Comparison of ENCODE assay signal across 12 cellular contexts in genomic region chr9:133122605-133122934, GRCh38. TPM values are rescaled to one million over a fixed set of nuclear protein-coding genes. Genes with fewer than 3 reads are reported as not detected.
DNase-seq lines count a peak whose midpoint lies in the region; ATAC-seq, FAIRE-seq and TF ChIP-seq lines count a peak whose summit lies in the region.
"Had no signal": no experiment of that assay in that cellular context is flagged by ENCODE, and none has a peak within 500 bp of the region (broad histone marks: within the 10 kb centered on the region; RNA-seq: fewer than 3 reads in every experiment).

No MANE protein-coding gene starts in this region.

- H3K4me1 ChIP-seq in K562 (replicated peaks in 1 of 2; ENCODE audit: control insufficient read depth in 2 of 2, insufficient read depth in 2 of 2, low read length in 2 of 2): peaks cover 59 to 88% of the 10 kb centered on the region in 2 experiments
- H3K4me1 ChIP-seq in muscle layer of colon (ENCODE audit: insufficient read depth, low read length): peaks cover 48% of the 10 kb centered on the region
- peaks cover 49% of the 10 kb centered on the region for H3K4me1 ChIP-seq in testis

- no peak for FAIRE-seq in K562 (lab: Jason Lieb, UNC)
- FAIRE-seq: endothelial cell of umbilical vein had no signal

- peaks cover 9% of the 10 kb centered on the region for H3K36me3 Mint-ChIP-seq in activated T-cell treated with anti-CD3 and anti-CD28 coated beads, Interleukin-2, amount 50 U/mL, for 24 hours (ENCODE audit: low read depth)

- no peak for TF ChIP-seq CTCF in K562 (IDR thresholded peaks at IDR 0.05 in 2 of 3, conservative IDR thresholded peaks at IDR 0.05 in 1 of 3; ENCODE audit: insufficient read depth in 2 of 3, low read depth in 1 of 3, low read length in 3 of 3)
- no peak for TF ChIP-seq CTCF in testis (IDR thresholded peaks at IDR 0.05)
- TF ChIP-seq CTCF in GM13976 (IDR thresholded peaks at IDR 0.05; ENCODE audit: borderline replicate concordance, control extremely low read depth, extremely low read depth, insufficient read depth, missing control alignments): no peak

- H3K27me3 Mint-ChIP-seq in activated T-cell treated with anti-CD3 and anti-CD28 coated beads, Interleukin-2, amount 50 U/mL, for 24 hours: no peaks in the 10 kb centered on the region

- peak overlapping the region; percentile 93 for H3K27ac Mint-ChIP-seq in activated T-cell treated with anti-CD3 and anti-CD28 coated beads, Interleukin-2, amount 50 U/mL, for 24 hours

- H3K9me3 Mint-ChIP-seq in activated T-cell treated with anti-CD3 and anti-CD28 coated beads, Interleukin-2, amount 50 U/mL, for 24 hours: no peaks in the 10 kb centered on the region

- intact Hi-C loops in K562 (cut with micrococcal nuclease): loop anchor here (2.0 kb wide), 1 partner anchor 14 kb away; no protein-coding TSS in a partner anchor
- intact Hi-C loops in testis (cut with DNase I; ENCODE audit: low total_unique reads): no loop called here

- CTCF ChIA-PET in K562 (lab: Yijun Ruan, JAX; ENCODE audit: low intra/inter-chr PET ratio): no interaction called here

- H2AFZ ChIP-seq in K562 (ENCODE audit: low read depth, low read length): peak overlapping the region; percentile 61

- no peak for DNase-seq in activated T-cell treated with anti-CD3 and anti-CD28 coated beads, Interleukin-2, amount 50 U/mL, for 24 hours
- DNase-seq in activated T-cell treated with anti-CD3 and anti-CD28 coated beads for 4 hours: no peak
- no peak for DNase-seq in K562 (ENCODE audit: extremely low read depth in 1 of 4, low spot score in 3 of 4)
- no peak for DNase-seq in testis
- no peak for DNase-seq in NCI-H69 (lab: John Stamatoyannopoulos, UW)
- DNase-seq in GM13976 (ENCODE audit: low spot score): no peak
- DNase-seq: activated CD4-positive, CD25-positive, alpha-beta regulatory T cell; occipital lobe had no signal

- H3K36me3 ChIP-seq in K562 (ENCODE audit: control insufficient read depth, insufficient read depth, low read length): no peaks in the 10 kb centered on the region; the same call in 2 of the 3 replicates
- no peaks in the 10 kb centered on the region for H3K36me3 ChIP-seq in muscle layer of colon (ENCODE audit: insufficient read depth, low read length)
- H3K36me3 ChIP-seq in testis (ENCODE audit: low read depth, missing control alignments): no peaks in the 10 kb centered on the region

- H3K27me3 ChIP-seq in K562 (ENCODE audit: control insufficient read depth in 2 of 2, insufficient read depth in 2 of 2, low read length in 2 of 2) (no peaks in the 10 kb centered on the region), muscle layer of colon (ENCODE audit: control insufficient read depth in 1 of 2, insufficient read depth in 2 of 2, low read length in 2 of 2) (no peaks in the 10 kb centered on the region), testis (no peaks in the 10 kb centered on the region)

- H3K9me3 ChIP-seq in K562 (replicated peaks; ENCODE audit: control insufficient read depth, insufficient read depth, low read depth, low read length) (no peaks in the 10 kb centered on the region), muscle layer of colon (ENCODE audit: low read length) (no peaks in the 10 kb centered on the region), testis (no peaks in the 10 kb centered on the region)

- no peak for ATAC-seq in K562
- no peak for ATAC-seq in activated CD4-positive, CD25-positive, alpha-beta regulatory T cell treated with anti-CD3 and anti-CD28 coated beads, Interleukin-2, amount 50 U/mL, for 24 hours

- TF ChIP-seq POLR2A in K562 (conservative IDR thresholded peaks at IDR 0.05) (no peak), testis (IDR thresholded peaks at IDR 0.05) (no peak)

- in situ Hi-C loops in K562 (cut with MboI) (no loop called here), GM13976 (cut with MboI; ENCODE audit: low sequenced_read_pairs, unreplicated experiment) (no loop called here)

- peaks cover 76% of the 10 kb centered on the region for H3K79me2 ChIP-seq in K562 (ENCODE audit: control insufficient read depth, insufficient read depth, low read length)

- BruUV-seq in K562 (replicated peaks; lab: Mats Ljungman, UMichigan): no TSS peak

- TF ChIP-seq EP300 in K562 (IDR thresholded peaks at IDR 0.05; ENCODE audit: low read length): no peak

- no peak overlapping the region for H3K4me3 Mint-ChIP-seq in activated T-cell treated with anti-CD3 and anti-CD28 coated beads, Interleukin-2, amount 50 U/mL, for 24 hours

- H3K4me3 ChIP-seq in K562: no peak overlapping the region
- H3K4me3 ChIP-seq in muscle layer of colon (ENCODE audit: low read depth in 1 of 2, low read length in 2 of 2): no peak overlapping the region
- H3K4me3 ChIP-seq in testis: no peak overlapping the region

- peak overlapping the region; percentile 90 for H3K27ac ChIP-seq in K562 (ENCODE audit: extremely low read depth, low read depth, low read length)
- peak overlapping the region; percentile 65 for H3K27ac ChIP-seq in muscle layer of colon (ENCODE audit: low read depth, low read length)
- H3K27ac ChIP-seq in testis: peak overlapping the region; percentile 36 to 64

- WGBS in K562 (ENCODE audit: insufficient coverage, low coverage, missing lambda C conversion rate): 19% methylated on average over 4 of the region's 4 CpGs
- WGBS in testis, 2 donors: 73 to 80% methylated on average over 4 of the region's 4 CpGs

- H3K9ac ChIP-seq in K562 (ENCODE audit: insufficient read depth in 1 of 2, low read depth in 2 of 2, low read length in 2 of 2) (peak overlapping the region; percentile 61 to 84), muscle layer of colon (ENCODE audit: low read length) (no peak overlapping the region)

- no peaks in the 10 kb centered on the region for H3K9me1 ChIP-seq in K562 (ENCODE audit: control insufficient read depth, insufficient read depth, low read length)

- H3K4me2 ChIP-seq in K562 (ENCODE audit: insufficient read depth, low read length): peak overlapping the region; percentile 77

- POLR2A ChIA-PET in K562 (lab: Yijun Ruan, JAX): interaction anchor here (0.5 to 1.5 kb wide), 11 partner anchors 11 to 672 kb away, joined by 3 to 9 read pairs (median 4); no protein-coding TSS in a partner anchor

- H4K20me1 ChIP-seq in K562 (replicated peaks; ENCODE audit: control insufficient read depth, insufficient read depth, low read length): peaks cover 16% of the 10 kb centered on the region

- TF ChIP-seq RAD21 in K562 (CRISPR knock-in tag; conservative IDR thresholded peaks at IDR 0.05 in 1 of 2, IDR thresholded peaks at IDR 0.05 in 1 of 2): no peak

- H3K4me1 Mint-ChIP-seq in activated T-cell treated with anti-CD3 and anti-CD28 coated beads, Interleukin-2, amount 50 U/mL, for 24 hours (ENCODE audit: low read depth): peaks cover 74% of the 10 kb centered on the region

TF ChIP-seq in K562, 482 proteins besides CTCF, POLR2A, EP300 and RAD21 (continues in another document):
- no peak for TF ChIP-seq PCBP2 (IDR thresholded peaks at IDR 0.05; ENCODE audit: low read depth, low read length, poor library complexity, severe bottlenecking)

RNA-seq across cellular contexts. Expression of gene RALGDS, which starts 1.5 kb away (rescaled TPM):
- total RNA-seq in K562 (2011; cell fraction: chromatin; rRNA removed; ENCODE audit: low replicate concordance): 62.0 and 176 TPM in 2 replicates
- total RNA-seq in K562 (2011; cell fraction: nucleolus; rRNA removed): 78.8 and 97.7 TPM in 2 replicates
- 55.4 and 58.4 TPM in 2 replicates for total RNA-seq in K562 (2011; cell fraction: nucleoplasm; rRNA removed)
- total RNA-seq in K562 (2014; rRNA removed) (27.1 and 36.2 TPM in 2 replicates), K562 (2014; rRNA removed; fragmentation: Illumina TruSeq; extraction: Trizol) (9.4 and 12.0 TPM in 2 replicates), K562 (2015; rRNA removed; fragmentation: Illumina TruSeq; extraction: Trizol) (25.8 and 25.9 TPM in 2 replicates), K562 (2021) (28.6 and 37.3 TPM in 2 replicates), testis (10 to 100 TPM; 32.5 to 42.4 TPM)
- polyA plus RNA-seq in K562 (2011; rRNA removed) (40.3 and 45.9 TPM in 2 replicates), K562 (2014; fragmentation: Illumina TruSeq; extraction: Trizol) (28.7 and 34.9 TPM in 2 replicates), K562 (2014; fragmentation: Nextera tagmentation; extraction: Ambion mirVana) (1 to 10 TPM in 1 of 2 experiments, under 1 TPM in 1; 0.75 to 2.4 TPM), K562 (2014; rRNA removed) (39.5 and 43.3 TPM in 2 replicates), testis (ENCODE audit: insufficient read depth, low read depth, low replicate concordance) (23.0 TPM)
- polyA plus RNA-seq in K562 (2011; cell fraction: cytosol; rRNA removed): 34.7 and 62.2 TPM in 2 replicates
- 170 and 326 TPM in 2 replicates for polyA plus RNA-seq in K562 (2011; cell fraction: nucleus; rRNA removed)
- 26.3 and 47.2 TPM in 2 replicates for polyA plus RNA-seq in K562 (2012)
- polyA minus RNA-seq in K562 (2011; rRNA and poly(A)+ RNA removed): 12.0 and 17.4 TPM in 2 replicates
- polyA minus RNA-seq in K562 (2011; cell fraction: cytosol; rRNA and poly(A)+ RNA removed): 13.6 and 18.5 TPM in 2 replicates
- 30.2 and 36.5 TPM in 2 replicates for polyA minus RNA-seq in K562 (2011; cell fraction: nucleus; rRNA and poly(A)+ RNA removed)

RNA-seq across cellular contexts. Expression of gene GBGT1, which starts 41.1 kb away (rescaled TPM):
- 36.0 and 113 TPM in 2 replicates for total RNA-seq in K562 (2011; cell fraction: chromatin; rRNA removed; ENCODE audit: low replicate concordance)
- 65.4 and 76.9 TPM in 2 replicates for total RNA-seq in K562 (2011; cell fraction: nucleolus; rRNA removed)
- total RNA-seq in K562 (2011; cell fraction: nucleoplasm; rRNA removed): 49.2 and 52.3 TPM in 2 replicates
- total RNA-seq in K562 (2014; rRNA removed) (20.7 and 23.6 TPM in 2 replicates), K562 (2014; rRNA removed; fragmentation: Illumina TruSeq; extraction: Trizol) (6.3 and 9.4 TPM in 2 replicates), K562 (2015; rRNA removed; fragmentation: Illumina TruSeq; extraction: Trizol) (13.7 and 15.3 TPM in 2 replicates), K562 (2021) (24.6 and 25.8 TPM in 2 replicates), testis (10 to 100 TPM in 1 of 2 donors, 1 to 10 TPM in 1; 5.6 to 11.2 TPM)
- polyA plus RNA-seq in K562 (2011; rRNA removed) (10.1 and 20.2 TPM in 2 replicates), K562 (2014; fragmentation: Illumina TruSeq; extraction: Trizol) (17.8 and 18.8 TPM in 2 replicates), K562 (2014; fragmentation: Nextera tagmentation; extraction: Ambion mirVana) (1 to 10 TPM in 1 of 2 experiments, under 1 TPM in 1; 0.55 to 1.6 TPM), K562 (2014; rRNA removed) (16.1 and 20.6 TPM in 2 replicates), testis (ENCODE audit: insufficient read depth, low read depth, low replicate concordance) (4.0 TPM)
- 19.0 and 25.7 TPM in 2 replicates for polyA plus RNA-seq in K562 (2011; cell fraction: cytosol; rRNA removed)
- polyA plus RNA-seq in K562 (2011; cell fraction: nucleus; rRNA removed): 44.6 and 60.7 TPM in 2 replicates
- polyA plus RNA-seq in K562 (2012): 11.5 and 21.9 TPM in 2 replicates
- polyA minus RNA-seq in K562 (2011; rRNA and poly(A)+ RNA removed): 12.7 and 14.4 TPM in 2 replicates
- polyA minus RNA-seq in K562 (2011; cell fraction: cytosol; rRNA and poly(A)+ RNA removed): 12.8 and 20.2 TPM in 2 replicates
- polyA minus RNA-seq in K562 (2011; cell fraction: nucleus; rRNA and poly(A)+ RNA removed): 24.2 and 31.3 TPM in 2 replicates
- total RNA-seq: G401 had no signal
